ENCODE assay signal across 8 cellular contexts in the genomic region with DNA sequence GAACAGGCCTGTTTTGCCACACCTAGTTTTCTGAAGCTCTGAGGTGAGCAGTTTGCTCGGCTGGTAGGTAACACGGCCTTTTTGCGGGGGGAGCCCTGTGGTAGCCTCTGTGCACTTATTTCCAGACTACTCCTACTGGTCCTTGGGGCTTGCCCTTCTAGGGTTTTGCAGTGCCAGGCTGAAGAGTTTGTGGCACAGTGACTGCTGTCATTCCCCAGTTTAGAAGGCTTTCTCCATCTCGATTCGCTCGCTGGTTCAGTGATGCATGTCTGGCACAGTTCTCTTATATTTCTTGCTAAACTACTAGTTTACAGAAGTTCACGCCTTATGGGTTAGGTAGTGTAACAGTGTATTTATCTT. TPM values are rescaled to one million over a fixed set of nuclear protein-coding genes. Genes with fewer than 3 reads are reported as not detected.
DNase-seq lines count a peak whose midpoint lies in the region; ATAC-seq and TF ChIP-seq lines count a peak whose summit lies in the region.

No MANE protein-coding gene starts in this region.

- no peaks in the 10 kb centered on the region for H3K27me3 ChIP-seq in BLaER1 treated with 17β-estradiol and CSF1 and Interleukin-3, amounts not matched to agents 10 nM and 100 nM
- H3K27me3 ChIP-seq in WERI-Rb-1 (ENCODE audit: insufficient read depth, low read depth, severe bottlenecking) (no peaks in the 10 kb centered on the region), esophagus muscularis mucosa (no peaks in the 10 kb centered on the region)

- intact Hi-C loops in esophagus muscularis mucosa (cut with DNase I) = loop anchor here (5.0 kb wide), 1 partner anchor 270 kb away; no protein-coding TSS in a partner anchor

- in situ Hi-C loops in GM13977 (cut with MboI; ENCODE audit: low pct_unique_long_range_greater_than_20kb, low sequenced_read_pairs, unreplicated experiment) = no loop called here

- TF ChIP-seq POLR2A in esophagus muscularis mucosa (IDR thresholded peaks at IDR 0.05; ENCODE audit: low read depth) = no peak

- no peak for ATAC-seq in HG03439 (IDR thresholded peaks at IDR 0.05; ENCODE audit: unreplicated experiment)

- peaks cover 20 to 53% (median 43%) of the 10 kb centered on the region in 10 experiments; a peak in 19 of 20 replicates for H3K4me1 ChIP-seq in BLaER1 treated with 17β-estradiol and CSF1 and Interleukin-3, amounts not matched to agents 10 nM and 100 nM
- peaks cover 10 to 23% (median 14%) of the 10 kb centered on the region in 4 donors for H3K4me1 ChIP-seq in esophagus muscularis mucosa

- H3K36me3 ChIP-seq in BLaER1 treated with 17β-estradiol and CSF1 and Interleukin-3, amounts not matched to agents 10 nM and 100 nM = peaks cover 0 to 30% (median 17%) of the 10 kb centered on the region in 11 experiments; a peak in 10 of 22 replicates
- H3K36me3 ChIP-seq in WERI-Rb-1 (peaks cover 8% of the 10 kb centered on the region), esophagus muscularis mucosa (no peaks in the 10 kb centered on the region)

- POLR2A ChIA-PET in HEK293T (lab: Yijun Ruan, JAX) = interaction anchor here (1.0 to 2.1 kb wide), 13 partner anchors 11 to 135 kb away, joined by 3 to 29 read pairs (median 6); no protein-coding TSS in a partner anchor

- TF ChIP-seq CTCF in WERI-Rb-1 (IDR thresholded peaks at IDR 0.05; ENCODE audit: low read depth, low read length) (no peak), esophagus muscularis mucosa (IDR thresholded peaks at IDR 0.05) (no peak), GM13977 (IDR thresholded peaks at IDR 0.05; ENCODE audit: extremely low read depth, insufficient read depth, missing control alignments) (no peak)

- H3K9me3 ChIP-seq in BLaER1 treated with 17β-estradiol and CSF1 and Interleukin-3, amounts not matched to agents 10 nM and 100 nM (replicated peaks in 1 of 11) = no peaks in the 10 kb centered on the region
- H3K9me3 ChIP-seq in WERI-Rb-1 (ENCODE audit: severe bottlenecking) = no peaks in the 10 kb centered on the region
- no peaks in the 10 kb centered on the region for H3K9me3 ChIP-seq in esophagus muscularis mucosa

- peak; percentile 10 for DNase-seq in HEK293T (ENCODE audit: extremely low spot score)
- peak; percentile 10 for DNase-seq in WERI-Rb-1
- DNase-seq in esophagus muscularis mucosa (ENCODE audit: extremely low spot score) = no peak
- peak; percentile 25 for DNase-seq in retina
- no peak for DNase-seq in NCI-H226
- DNase-seq in GM13977 (ENCODE audit: low spot score) = no peak

- peak overlapping the region; percentile 73 to 89 (median 81) for H3K4me3 ChIP-seq in BLaER1 treated with 17β-estradiol and CSF1 and Interleukin-3, amounts not matched to agents 10 nM and 100 nM
- H3K4me3 ChIP-seq in WERI-Rb-1 (ENCODE audit: low read depth, low read length) = peak overlapping the region; percentile 88
- peak overlapping the region; percentile 64 to 67 (median 66) for H3K4me3 ChIP-seq in esophagus muscularis mucosa

- no peak for TF ChIP-seq EP300 in esophagus muscularis mucosa (IDR thresholded peaks at IDR 0.05)

- CTCF ChIA-PET in HEK293T (lab: Yijun Ruan, JAX) = no interaction called here

- H4K20me1 ChIP-seq in BLaER1 treated with 17β-estradiol and CSF1 and Interleukin-3, amounts not matched to agents 10 nM and 100 nM = peaks cover 0 to 12% (median 8%) of the 10 kb centered on the region in 11 experiments; a peak in 9 of 22 replicates

- H3K27ac ChIP-seq in BLaER1 treated with 17β-estradiol and CSF1 and Interleukin-3, amounts not matched to agents 10 nM and 100 nM = peak overlapping the region in 10 of 11 experiments; percentile 69 to 91 (median 80); a peak in 20 of 22 replicates
- H3K27ac ChIP-seq in WERI-Rb-1 (peak overlapping the region; percentile 89), esophagus muscularis mucosa (replicated peaks in 1 of 4) (no peak overlapping the region)

- 31% methylated on average over 5 of the region's 7 CpGs for WGBS in esophagus muscularis mucosa

- peak overlapping the region; percentile 71 to 90 (median 82) for H3K9ac ChIP-seq in BLaER1 treated with 17β-estradiol and CSF1 and Interleukin-3, amounts not matched to agents 10 nM and 100 nM

- peak overlapping the region; percentile 76 to 94 (median 92) for H3K4me2 ChIP-seq in BLaER1 treated with 17β-estradiol and CSF1 and Interleukin-3, amounts not matched to agents 10 nM and 100 nM

TF ChIP-seq in HEK293T, 16 proteins besides CTCF, POLR2A, EP300 and RAD21:
- TF ChIP-seq SP1 (IDR thresholded peaks at IDR 0.05) (no peak), FOXK2 (IDR thresholded peaks at IDR 0.05) (no peak), TARDBP (IDR thresholded peaks at IDR 0.05) (no peak), ELF4 (IDR thresholded peaks at IDR 0.05) (no peak), SUZ12 (IDR thresholded peaks at IDR 0.05) (no peak), BHLHE40 (IDR thresholded peaks at IDR 0.05; ENCODE audit: borderline replicate concordance) (no peak), LEF1 (IDR thresholded peaks at IDR 0.05; ENCODE audit: borderline replicate concordance) (no peak), NFRKB (IDR thresholded peaks at IDR 0.05) (no peak), L3MBTL2 (conservative IDR thresholded peaks at IDR 0.05) (no peak), ARNT (IDR thresholded peaks at IDR 0.05) (no peak), CTBP1 (IDR thresholded peaks at IDR 0.05; ENCODE audit: borderline replicate concordance) (no peak), FOXA1 (IDR thresholded peaks at IDR 0.05) (no peak), FOXM1 (IDR thresholded peaks at IDR 0.05; ENCODE audit: borderline replicate concordance) (no peak)

RNA-seq across cellular contexts. Expression of gene KIF20B, which starts 0.7 kb away (rescaled TPM):
- total RNA-seq in esophagus muscularis mucosa = 1 to 10 TPM; 1.4 to 2.1 (median 1.8) TPM

RNA-seq across cellular contexts. Expression of gene PANK1, which starts 57.1 kb away (rescaled TPM):
- 1 to 10 TPM; 2.0 to 5.0 (median 3.6) TPM for total RNA-seq in esophagus muscularis mucosa

Comparison
In these comparisons a context has a peak if more than half of its experiments do, and no peak if none do; other contexts are left out.
1. H3K27ac ChIP-seq: peak in BLaER1 treated with 17β-estradiol and CSF1 and Interleukin-3, amounts not matched to agents 10 nM and 100 nM (10 of 11) and WERI-Rb-1 (single experiment); none in esophagus muscularis mucosa (0 of 4).
2. DNase-seq: peak in HEK293T (single experiment), WERI-Rb-1 (single experiment) and retina (single experiment); none in esophagus muscularis mucosa (single experiment), NCI-H226 (single experiment) and GM13977 (single experiment).
3. Peak in every context shown above with its lines, with median percentiles within 50 percentile points of each other: H3K4me3 ChIP-seq.